In the genomic region with DNA sequence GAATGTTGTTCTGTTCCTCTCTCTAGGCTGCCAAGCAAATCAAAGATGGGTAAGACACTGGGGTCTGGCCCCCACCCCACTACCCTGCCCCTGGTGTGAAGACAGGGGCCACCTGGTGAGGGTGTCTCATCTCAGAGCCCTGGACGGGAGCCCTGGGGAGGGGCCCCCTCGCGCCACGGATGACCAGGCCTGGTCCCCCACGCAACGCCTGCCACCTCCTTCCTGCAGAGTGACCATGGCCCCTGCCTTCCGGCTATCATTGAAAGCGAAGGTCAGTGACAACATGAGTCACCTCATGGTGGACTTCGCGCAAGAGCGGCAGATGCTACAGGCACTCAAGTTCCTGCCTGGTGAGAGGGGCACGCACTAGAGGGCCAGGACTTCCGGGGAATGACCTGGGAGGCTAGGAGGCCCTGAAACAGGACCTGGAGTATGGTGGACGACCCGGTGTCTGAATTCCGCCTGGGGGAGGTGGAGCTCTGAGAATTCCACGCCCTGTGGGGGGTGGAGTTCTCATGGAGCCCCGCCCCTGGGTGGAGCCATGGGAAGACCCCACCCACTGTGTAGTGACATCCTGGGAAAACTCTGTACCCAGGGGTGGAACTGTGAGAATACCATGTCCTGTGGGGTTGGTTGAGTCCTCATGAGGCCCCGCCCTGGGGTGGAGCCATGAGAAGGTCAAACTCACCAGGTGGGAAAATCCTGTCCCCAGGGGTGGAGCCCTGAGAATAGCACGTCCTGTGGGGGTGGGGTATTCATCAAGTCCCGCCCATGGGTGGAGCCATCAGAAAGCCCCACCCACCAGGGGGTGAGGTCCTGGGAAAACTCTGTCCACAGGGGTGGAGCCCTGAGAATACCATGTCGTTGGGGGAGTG, we compare ENCODE assay signal across 16 cellular contexts. TPM values are rescaled to one million over a fixed set of nuclear protein-coding genes. Genes with fewer than 3 reads are reported as not detected.
DNase-seq lines count a peak whose midpoint lies in the region; ATAC-seq and TF ChIP-seq lines count a peak whose summit lies in the region.
"Had no signal": no experiment of that assay in that cellular context is flagged by ENCODE, and none has a peak within 500 bp of the region (broad histone marks: within the 10 kb centered on the region; RNA-seq: fewer than 3 reads in every experiment).

No MANE protein-coding gene starts in this region.

- no peak overlapping the region for H3K4me3 ChIP-seq in Karpas-422 (ENCODE audit: low read length)
- H3K4me3 ChIP-seq: upper lobe of left lung had no signal

- H3K36me3 ChIP-seq in Karpas-422 (ENCODE audit: insufficient read depth, low read length) = no peaks in the 10 kb centered on the region
- H3K36me3 ChIP-seq: upper lobe of left lung had no signal

- H3K27me3 Mint-ChIP-seq in activated naive CD8-positive, alpha-beta T cell treated with anti-CD3 and anti-CD28 coated beads for 36 hours = no peaks in the 10 kb centered on the region
- H3K27me3 Mint-ChIP-seq: activated naive CD4-positive, alpha-beta T cell treated with anti-CD3 and anti-CD28 coated beads, Interleukin-2, amount 50 U/mL, for 24 hours had no signal

- no peak overlapping the region for H3K27ac Mint-ChIP-seq in activated naive CD8-positive, alpha-beta T cell treated with anti-CD3 and anti-CD28 coated beads for 36 hours
- H3K27ac Mint-ChIP-seq: activated naive CD4-positive, alpha-beta T cell treated with anti-CD3 and anti-CD28 coated beads, Interleukin-2, amount 50 U/mL, for 24 hours had no signal

- no peak overlapping the region for H3K4me3 Mint-ChIP-seq in activated naive CD8-positive, alpha-beta T cell treated with anti-CD3 and anti-CD28 coated beads for 36 hours
- H3K4me3 Mint-ChIP-seq: activated naive CD4-positive, alpha-beta T cell treated with anti-CD3 and anti-CD28 coated beads, Interleukin-2, amount 50 U/mL, for 24 hours had no signal

- no peaks in the 10 kb centered on the region for H3K27me3 ChIP-seq in Karpas-422 (ENCODE audit: low read length)
- H3K27me3 ChIP-seq: upper lobe of left lung had no signal

- TF ChIP-seq CTCF in omental fat pad (IDR thresholded peaks at IDR 0.05) = no peak

- H3K4me1 ChIP-seq in Karpas-422 (ENCODE audit: low read length) = no peaks in the 10 kb centered on the region

- H3K9ac ChIP-seq in Karpas-422 (ENCODE audit: low read length) = no peak overlapping the region

- peak; percentile 14 for ATAC-seq in omental fat pad (ENCODE audit: low FRiP score)

- peaks cover 16% of the 10 kb centered on the region for H3K36me3 Mint-ChIP-seq in activated naive CD8-positive, alpha-beta T cell treated with anti-CD3 and anti-CD28 coated beads for 36 hours
- H3K36me3 Mint-ChIP-seq: activated naive CD4-positive, alpha-beta T cell treated with anti-CD3 and anti-CD28 coated beads, Interleukin-2, amount 50 U/mL, for 24 hours had no signal

- no peaks in the 10 kb centered on the region for H3K9me2 ChIP-seq in Karpas-422 (replicated peaks; ENCODE audit: insufficient read depth, low read length)

- no peak overlapping the region for H3K27ac ChIP-seq in Karpas-422 (ENCODE audit: low read length)
- H3K27ac ChIP-seq: upper lobe of left lung had no signal

- H3K9me3 ChIP-seq in Karpas-422 (ENCODE audit: low read length) = no peaks in the 10 kb centered on the region
- H3K9me3 ChIP-seq: upper lobe of left lung had no signal

- H3K9me3 Mint-ChIP-seq in activated naive CD8-positive, alpha-beta T cell treated with anti-CD3 and anti-CD28 coated beads for 36 hours = no peaks in the 10 kb centered on the region
- H3K9me3 Mint-ChIP-seq: activated naive CD4-positive, alpha-beta T cell treated with anti-CD3 and anti-CD28 coated beads, Interleukin-2, amount 50 U/mL, for 24 hours had no signal

- H3K4me1 Mint-ChIP-seq in activated naive CD8-positive, alpha-beta T cell treated with anti-CD3 and anti-CD28 coated beads for 36 hours = no peaks in the 10 kb centered on the region
- H3K4me1 Mint-ChIP-seq: activated naive CD4-positive, alpha-beta T cell treated with anti-CD3 and anti-CD28 coated beads, Interleukin-2, amount 50 U/mL, for 24 hours had no signal

- no peak overlapping the region for H3K4me2 ChIP-seq in Karpas-422 (ENCODE audit: low read depth, low read length, poor library complexity, severe bottlenecking)

- H3K79me2 ChIP-seq in Karpas-422 (ENCODE audit: low read length) = no peaks in the 10 kb centered on the region

- no peak overlapping the region for H2AFZ ChIP-seq in Karpas-422 (ENCODE audit: low read length)

- peak; percentile 16 for DNase-seq in NCI-H2227 (lab: John Stamatoyannopoulos, UW; ENCODE audit: unreplicated experiment)
- no peak for DNase-seq in NCI-H2227 treated with DMSO at 0.1 percent for 48 hours (lab: John Stamatoyannopoulos, UW)
- peak; percentile 67 for DNase-seq in Karpas-422
- DNase-seq in activated naive CD8-positive, alpha-beta T cell treated with anti-CD3 and anti-CD28 coated beads for 36 hours = peak; percentile 34
- no peak for DNase-seq in omental fat pad (ENCODE audit: low spot score)
- no peak for DNase-seq in NOMO-1 treated with dmso at 0.1 percent for 144 hours (lab: John Stamatoyannopoulos, UW; ENCODE audit: unreplicated experiment)
- DNase-seq in NCI-H2081 (lab: John Stamatoyannopoulos, UW) = no peak
- no peak for DNase-seq in cerebellar nuclear complex (lab: John Stamatoyannopoulos, UW)
- DNase-seq: activated CD4-positive, alpha-beta T cell treated with anti-CD3 and anti-CD28 coated beads for 4 hours; DMS79 treated with DMSO at 0.1 percent for 48 hours; midbrain; NCI-H748 treated with DMSO at 0.1 percent for 48 hours; posterior cingulate gyrus; upper lobe of left lung had no signal

- H4K20me1 ChIP-seq in Karpas-422 (ENCODE audit: insufficient read depth, low read depth, low read length) = no peaks in the 10 kb centered on the region

RNA-seq across cellular contexts. Expression of gene FSD1, which starts 6.1 kb away (rescaled TPM):
- total RNA-seq in Karpas-422 (2014; rRNA removed; shearing (Covaris generic); ENCODE audit: low replicate concordance) = not detected in 2 replicates
- 10 to 100 TPM; 21.0 to 21.3 TPM for total RNA-seq in activated naive CD8-positive, alpha-beta T cell treated with anti-CD3 and anti-CD28 coated beads for 36 hours
- total RNA-seq in omental fat pad = not detected

RNA-seq across cellular contexts. Expression of gene TMIGD2, which starts 8.3 kb away (rescaled TPM):
- not detected in 2 replicates for total RNA-seq in Karpas-422 (2014; rRNA removed; shearing (Covaris generic); ENCODE audit: low replicate concordance)
- 10 to 100 TPM; 12.6 to 14.7 TPM for total RNA-seq in activated naive CD8-positive, alpha-beta T cell treated with anti-CD3 and anti-CD28 coated beads for 36 hours
- under 1 TPM in 1 of 4 donors, not detected in 3; 0.79 TPM for total RNA-seq in omental fat pad
- total RNA-seq: fibroblast of lung had no signal

RNA-seq across cellular contexts. Expression of gene STAP2, which starts 28.1 kb away (rescaled TPM):
- total RNA-seq in Karpas-422 (2014; rRNA removed; shearing (Covaris generic); ENCODE audit: low replicate concordance) = 0.43 and 0.86 TPM in 2 replicates
- 10 to 100 TPM; 12.3 to 13.1 TPM for total RNA-seq in activated naive CD8-positive, alpha-beta T cell treated with anti-CD3 and anti-CD28 coated beads for 36 hours
- 10 to 100 TPM in 2 of 4 donors, 1 to 10 TPM in 2; 4.6 to 18.8 (median 7.7) TPM for total RNA-seq in omental fat pad

RNA-seq across cellular contexts. Expression of gene SHD, which starts 31.4 kb away (rescaled TPM):
- total RNA-seq in Karpas-422 (2014; rRNA removed; shearing (Covaris generic); ENCODE audit: low replicate concordance) = 0.61 TPM in 1 of 2 replicates, not detected in the other
- total RNA-seq in activated naive CD8-positive, alpha-beta T cell treated with anti-CD3 and anti-CD28 coated beads for 36 hours = not detected
- under 1 TPM in 1 of 4 donors, not detected in 3; 0.19 TPM for total RNA-seq in omental fat pad
- total RNA-seq: fibroblast of lung had no signal

RNA-seq across cellular contexts. Expression of gene MPND, which starts 32.9 kb away (rescaled TPM):
- 5.3 and 9.5 TPM in 2 replicates for total RNA-seq in Karpas-422 (2014; rRNA removed; shearing (Covaris generic); ENCODE audit: low replicate concordance)
- total RNA-seq in activated naive CD8-positive, alpha-beta T cell treated with anti-CD3 and anti-CD28 coated beads for 36 hours = 10 to 100 TPM; 15.6 to 18.8 TPM
- 1 to 10 TPM; 3.5 to 7.1 (median 6.0) TPM for total RNA-seq in omental fat pad

Comparison
In these comparisons a context has a peak if more than half of its experiments do, and no peak if none do; other contexts are left out.
1. DNase-seq: peak in NCI-H2227 (single experiment), Karpas-422 (single experiment) and activated naive CD8-positive, alpha-beta T cell treated with anti-CD3 and anti-CD28 coated beads for 36 hours (single experiment); none in NCI-H2227 treated with DMSO at 0.1 percent for 48 hours (single experiment), omental fat pad (single experiment), NOMO-1 treated with dmso at 0.1 percent for 144 hours (single experiment), NCI-H2081 (0 of 2) and cerebellar nuclear complex (0 of 2).
2. RNA of gene FSD1, which starts 6.1 kb away (total RNA-seq): 21.0 to 21.3 TPM in activated naive CD8-positive, alpha-beta T cell treated with anti-CD3 and anti-CD28 coated beads for 36 hours; not detected in Karpas-422 and not detected in omental fat pad; every median in the first group is over 10 times any median in the second.
3. RNA of gene TMIGD2, which starts 8.3 kb away (total RNA-seq): 12.6 to 14.7 TPM in activated naive CD8-positive, alpha-beta T cell treated with anti-CD3 and anti-CD28 coated beads for 36 hours; 0.79 TPM in omental fat pad and not detected in Karpas-422; every median in the first group is over 4 times any median in the second.